Comparison of ENCODE assay signal across 11 cellular contexts in the genomic region with DNA sequence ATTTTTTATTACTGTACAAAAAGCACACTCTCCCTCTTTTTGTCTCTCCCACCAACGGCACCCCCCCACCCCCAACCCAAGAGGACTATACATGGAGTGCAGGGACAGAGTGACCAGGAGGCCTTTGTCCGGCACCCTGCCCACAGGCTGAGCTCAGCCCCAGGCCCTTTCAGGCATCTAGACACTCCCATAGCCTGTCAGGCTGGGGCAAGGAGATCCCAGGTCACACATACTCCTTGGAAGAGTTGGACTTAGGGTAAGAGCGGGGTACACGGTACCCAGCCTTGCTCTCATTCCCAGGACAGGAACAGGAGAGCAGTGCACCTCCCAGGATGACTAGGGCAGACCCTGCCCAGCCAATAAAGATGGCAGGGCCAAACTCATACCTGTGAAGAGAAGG. TPM values are rescaled to one million over a fixed set of nuclear protein-coding genes. Genes with fewer than 3 reads are reported as not detected.
DNase-seq lines count a peak whose midpoint lies in the region; ATAC-seq, FAIRE-seq and TF ChIP-seq lines count a peak whose summit lies in the region.
"Had no signal": no experiment of that assay in that cellular context is flagged by ENCODE, and none has a peak within 500 bp of the region (broad histone marks: within the 10 kb centered on the region; RNA-seq: fewer than 3 reads in every experiment).

No MANE protein-coding gene starts in this region.

- H3K27ac ChIP-seq in A549: peak overlapping the region; percentile 8 to 69; a peak in 2 of 6 replicates
- peak overlapping the region; percentile 99; the same call in 1 of the 2 replicates for H3K27ac ChIP-seq in HUES6 (ENCODE audit: low read depth, low read length)
- H3K27ac ChIP-seq: BLaER1, ovary had no signal

- 90% methylated on average over 4 of the region's 4 CpGs for WGBS in A549 (ENCODE audit: missing lambda C conversion rate)

- no peak for TF ChIP-seq CTCF in A549 (IDR thresholded peaks at IDR 0.05)
- no peak for TF ChIP-seq CTCF in bronchial epithelial cell (IDR thresholded peaks at IDR 0.05; ENCODE audit: insufficient read depth, low read length, severe bottlenecking)
- TF ChIP-seq CTCF in mesothelial cell of epicardium (IDR thresholded peaks at IDR 0.05; ENCODE audit: unreplicated experiment): no peak

- peak overlapping the region; percentile 91 for H3K9ac ChIP-seq in HUES6 (ENCODE audit: low read length)

- CTCF ChIA-PET in A549 (lab: Yijun Ruan, JAX): interaction anchor here (0.6 to 2.2 kb wide), 6 partner anchors 16 to 624 kb away, joined by 3 to 12 read pairs (median 4); a partner anchor contains a TSS

- TF ChIP-seq POLR2A in A549 (IDR thresholded peaks at IDR 0.05; ENCODE audit: low read length): no peak

- H3K9me3 Mint-ChIP-seq in mesothelial cell of epicardium: no peaks in the 10 kb centered on the region

- peaks cover 48% of the 10 kb centered on the region for H3K36me3 ChIP-seq in HUES6 (ENCODE audit: control insufficient read depth, insufficient read depth, low read length)
- H3K36me3 ChIP-seq in bronchial epithelial cell (ENCODE audit: control insufficient read depth, insufficient read depth, low read length): peaks cover 11% of the 10 kb centered on the region
- H3K36me3 ChIP-seq: ovary had no signal

- H3K4me2 ChIP-seq in A549: no peak overlapping the region

- H3K27ac Mint-ChIP-seq in mesothelial cell of epicardium: peak overlapping the region; percentile 89

- DNase-seq in A549 (ENCODE audit: low read depth in 1 of 2, low spot score in 1 of 2) (no peak), bronchial epithelial cell (ENCODE audit: low read depth) (no peak), mesothelial cell of epicardium (ENCODE audit: low spot score in 2 of 2, unreplicated experiment in 2 of 2) (no peak), GM19239 (ENCODE audit: insufficient read length, low spot score) (no peak), AG08396 (ENCODE audit: low spot score) (no peak), DMS79 treated with DMSO at 0.1 percent for 48 hours (lab: John Stamatoyannopoulos, UW) (no peak)
- no peak for DNase-seq in stimulated activated CD8-positive, alpha-beta memory T cell treated with anti-CD3 and anti-CD28 coated beads, Interleukin-4, amount 100 ng/mL, for 48 hours
- DNase-seq: effector CD4-positive, alpha-beta T cell had no signal

- peaks cover 21% of the 10 kb centered on the region for H3K4me1 Mint-ChIP-seq in mesothelial cell of epicardium

- H3K27me3 ChIP-seq in HUES6 (ENCODE audit: control insufficient read depth, insufficient read depth, low read length) (peaks cover 29% of the 10 kb centered on the region; the same call in 1 of the 2 replicates), bronchial epithelial cell (ENCODE audit: control insufficient read depth, insufficient read depth, low read length) (no peaks in the 10 kb centered on the region)

- H3K4me3 Mint-ChIP-seq in mesothelial cell of epicardium: peak overlapping the region; percentile 72

- peak; percentile 2 to 9; a peak in 3 of 6 replicates for ATAC-seq in A549

- no peak overlapping the region for H3K4me3 ChIP-seq in A549
- peak overlapping the region; percentile 92 for H3K4me3 ChIP-seq in HUES6 (ENCODE audit: low read depth, low read length)
- H3K4me3 ChIP-seq in bronchial epithelial cell (ENCODE audit: low read depth, low read length): peak overlapping the region; percentile 97

- peaks cover 44% of the 10 kb centered on the region for H3K4me1 ChIP-seq in A549
- H3K4me1 ChIP-seq in HUES6 (ENCODE audit: control insufficient read depth, insufficient read depth, low read length): peaks cover 4% of the 10 kb centered on the region; the same call in 1 of the 2 replicates

- TF ChIP-seq EP300 in A549 (IDR thresholded peaks at IDR 0.05): no peak

- H3K9me3 ChIP-seq in A549 (no peaks in the 10 kb centered on the region), HUES6 (ENCODE audit: control insufficient read depth, insufficient read depth, low read depth, low read length) (no peaks in the 10 kb centered on the region)
- H3K9me3 ChIP-seq: BLaER1, ovary had no signal

- TF ChIP-seq RAD21 in A549 (conservative IDR thresholded peaks at IDR 0.05 in 1 of 2, IDR thresholded peaks at IDR 0.05 in 1 of 2): no peak

- H3K27me3 Mint-ChIP-seq in mesothelial cell of epicardium (ENCODE audit: low read depth): peaks cover 35% of the 10 kb centered on the region

- peaks cover 8% of the 10 kb centered on the region for H3K36me3 Mint-ChIP-seq in mesothelial cell of epicardium

- POLR2A ChIA-PET in A549 (lab: Yijun Ruan, JAX): interaction anchor here (0.8 kb wide), 1 partner anchor 21 kb away, joined by 3 read pairs; a partner anchor contains a TSS

- no peak for FAIRE-seq in A549 (lab: Jason Lieb, UNC)
- no peak for FAIRE-seq in bronchial epithelial cell (lab: Jason Lieb, UNC)
- FAIRE-seq in GM19239 (lab: Jason Lieb, UNC): no peak

TF ChIP-seq in A549, 52 proteins besides CTCF, POLR2A, EP300 and RAD21:
- TF ChIP-seq KDM1A (IDR thresholded peaks at IDR 0.05; ENCODE audit: low read depth): no peak
- TF ChIP-seq, protein P1, sequence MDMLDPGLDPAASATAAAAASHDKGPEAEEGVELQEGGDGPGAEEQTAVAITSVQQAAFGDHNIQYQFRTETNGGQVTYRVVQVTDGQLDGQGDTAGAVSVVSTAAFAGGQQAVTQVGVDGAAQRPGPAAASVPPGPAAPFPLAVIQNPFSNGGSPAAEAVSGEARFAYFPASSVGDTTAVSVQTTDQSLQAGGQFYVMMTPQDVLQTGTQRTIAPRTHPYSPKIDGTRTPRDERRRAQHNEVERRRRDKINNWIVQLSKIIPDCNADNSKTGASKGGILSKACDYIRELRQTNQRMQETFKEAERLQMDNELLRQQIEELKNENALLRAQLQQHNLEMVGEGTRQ (IDR thresholded peaks at IDR 0.05): no peak
- TF ChIP-seq ZC3H11A (IDR thresholded peaks at IDR 0.05): no peak
- TF ChIP-seq, protein P2, sequence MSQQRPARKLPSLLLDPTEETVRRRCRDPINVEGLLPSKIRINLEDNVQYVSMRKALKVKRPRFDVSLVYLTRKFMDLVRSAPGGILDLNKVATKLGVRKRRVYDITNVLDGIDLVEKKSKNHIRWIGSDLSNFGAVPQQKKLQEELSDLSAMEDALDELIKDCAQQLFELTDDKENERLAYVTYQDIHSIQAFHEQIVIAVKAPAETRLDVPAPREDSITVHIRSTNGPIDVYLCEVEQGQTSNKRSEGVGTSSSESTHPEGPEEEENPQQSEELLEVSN (IDR thresholded peaks at IDR 0.05; ENCODE audit: borderline replicate concordance, low read depth): no peak
- TF ChIP-seq NPAS2 (CRISPR knock-in tag; IDR thresholded peaks at IDR 0.05; ENCODE audit: borderline replicate concordance): no peak
- no peak for TF ChIP-seq RCOR1 (IDR thresholded peaks at IDR 0.05; ENCODE audit: low read depth, low read length)
- TF ChIP-seq RNF2 (IDR thresholded peaks at IDR 0.05; ENCODE audit: borderline replicate concordance, low read depth): no peak
- TF ChIP-seq RFX5 (IDR thresholded peaks at IDR 0.05): no peak
- no peak for TF ChIP-seq GATA3 (IDR thresholded peaks at IDR 0.05; ENCODE audit: borderline replicate concordance)
TF ChIP-seq in A549: peak in this region for 0.

RNA-seq across cellular contexts. Expression of a gene that starts 2.1 kb away (rescaled TPM):
- polyA plus RNA-seq in A549 (2011; rRNA removed) (4.2 and 4.6 TPM in 2 replicates), A549 (2017; fragmentation: RNase III; extraction: RNeasy Plus Mini Kit Qiagen cat#74134 plus additional on column Dnase treatment) (0.59 to 0.97 TPM (median 0.59 TPM) in 3 replicates)
- polyA plus RNA-seq in A549 (2012; cell fraction: cytosol; rRNA removed): 2.0 and 2.6 TPM in 2 replicates
- 2.9 and 3.1 TPM in 2 replicates for polyA plus RNA-seq in A549 (2012; cell fraction: nucleus; rRNA removed)
- 1.2 and 2.4 TPM in 2 replicates for polyA minus RNA-seq in A549 (2011; rRNA and poly(A)+ RNA removed)
- total RNA-seq in bronchial epithelial cell (546 and 850 TPM in 2 replicates), mesothelial cell of epicardium (79.2 to 86.1 TPM (median 79.9 TPM) in 3 replicates)

RNA-seq across cellular contexts. Expression of a gene that starts 8.1 kb away (rescaled TPM):
- polyA plus RNA-seq in A549 (2011; rRNA removed): 114 and 133 TPM in 2 replicates
- polyA plus RNA-seq in A549 (2012; cell fraction: cytosol; rRNA removed): 135 and 152 TPM in 2 replicates
- polyA plus RNA-seq in A549 (2012; cell fraction: nucleus; rRNA removed): 74.9 and 115 TPM in 2 replicates
- 89.2 to 97.3 TPM (median 92.1 TPM) in 3 replicates for polyA plus RNA-seq in A549 (2017; fragmentation: RNase III; extraction: RNeasy Plus Mini Kit Qiagen cat#74134 plus additional on column Dnase treatment)
- 71.7 and 72.2 TPM in 2 replicates for polyA minus RNA-seq in A549 (2011; rRNA and poly(A)+ RNA removed)
- total RNA-seq in bronchial epithelial cell: 16.5 and 20.0 TPM in 2 replicates
- total RNA-seq in mesothelial cell of epicardium: 37.9 to 42.8 TPM (median 42.1 TPM) in 3 replicates

RNA-seq across cellular contexts. Expression of a gene that starts 8.6 kb away (rescaled TPM):
- polyA plus RNA-seq in A549 (2011; rRNA removed): 161 and 251 TPM in 2 replicates
- polyA plus RNA-seq in A549 (2012; cell fraction: cytosol; rRNA removed): 169 and 266 TPM in 2 replicates
- polyA plus RNA-seq in A549 (2012; cell fraction: nucleus; rRNA removed): 146 and 158 TPM in 2 replicates
- 145 to 151 TPM (median 147 TPM) in 3 replicates for polyA plus RNA-seq in A549 (2017; fragmentation: RNase III; extraction: RNeasy Plus Mini Kit Qiagen cat#74134 plus additional on column Dnase treatment)
- polyA minus RNA-seq in A549 (2011; rRNA and poly(A)+ RNA removed): 273 and 295 TPM in 2 replicates
- total RNA-seq in bronchial epithelial cell: 17.6 and 25.3 TPM in 2 replicates
- 122 to 132 TPM (median 130 TPM) in 3 replicates for total RNA-seq in mesothelial cell of epicardium

RNA-seq across cellular contexts. Expression of a gene that starts 17.9 kb away (rescaled TPM):
- 399 and 502 TPM in 2 replicates for polyA plus RNA-seq in A549 (2011; rRNA removed)
- 329 and 360 TPM in 2 replicates for polyA plus RNA-seq in A549 (2012; cell fraction: cytosol; rRNA removed)
- polyA plus RNA-seq in A549 (2012; cell fraction: nucleus; rRNA removed): 93.2 and 184 TPM in 2 replicates
- polyA plus RNA-seq in A549 (2017; fragmentation: RNase III; extraction: RNeasy Plus Mini Kit Qiagen cat#74134 plus additional on column Dnase treatment): 431 to 510 TPM (median 504 TPM) in 3 replicates
- 305 and 331 TPM in 2 replicates for polyA minus RNA-seq in A549 (2011; rRNA and poly(A)+ RNA removed)
- total RNA-seq in bronchial epithelial cell: 50.8 and 64.3 TPM in 2 replicates
- total RNA-seq in mesothelial cell of epicardium: 424 to 451 TPM (median 429 TPM) in 3 replicates

RNA-seq across cellular contexts. Expression of a gene that starts 20.9 kb away (rescaled TPM):
- 52.1 and 61.2 TPM in 2 replicates for polyA plus RNA-seq in A549 (2011; rRNA removed)
- polyA plus RNA-seq in A549 (2012; cell fraction: cytosol; rRNA removed): 43.2 and 48.2 TPM in 2 replicates
- polyA plus RNA-seq in A549 (2012; cell fraction: nucleus; rRNA removed): 28.6 and 32.6 TPM in 2 replicates
- polyA plus RNA-seq in A549 (2017; fragmentation: RNase III; extraction: RNeasy Plus Mini Kit Qiagen cat#74134 plus additional on column Dnase treatment): 70.9 to 80.2 TPM (median 79.1 TPM) in 3 replicates
- 66.5 and 74.4 TPM in 2 replicates for polyA minus RNA-seq in A549 (2011; rRNA and poly(A)+ RNA removed)
- total RNA-seq in bronchial epithelial cell: 27.4 and 34.9 TPM in 2 replicates
- 55.4 to 57.1 TPM (median 55.6 TPM) in 3 replicates for total RNA-seq in mesothelial cell of epicardium
